Comparison of ENCODE assay signal across 32 cellular contexts in the genomic region with DNA sequence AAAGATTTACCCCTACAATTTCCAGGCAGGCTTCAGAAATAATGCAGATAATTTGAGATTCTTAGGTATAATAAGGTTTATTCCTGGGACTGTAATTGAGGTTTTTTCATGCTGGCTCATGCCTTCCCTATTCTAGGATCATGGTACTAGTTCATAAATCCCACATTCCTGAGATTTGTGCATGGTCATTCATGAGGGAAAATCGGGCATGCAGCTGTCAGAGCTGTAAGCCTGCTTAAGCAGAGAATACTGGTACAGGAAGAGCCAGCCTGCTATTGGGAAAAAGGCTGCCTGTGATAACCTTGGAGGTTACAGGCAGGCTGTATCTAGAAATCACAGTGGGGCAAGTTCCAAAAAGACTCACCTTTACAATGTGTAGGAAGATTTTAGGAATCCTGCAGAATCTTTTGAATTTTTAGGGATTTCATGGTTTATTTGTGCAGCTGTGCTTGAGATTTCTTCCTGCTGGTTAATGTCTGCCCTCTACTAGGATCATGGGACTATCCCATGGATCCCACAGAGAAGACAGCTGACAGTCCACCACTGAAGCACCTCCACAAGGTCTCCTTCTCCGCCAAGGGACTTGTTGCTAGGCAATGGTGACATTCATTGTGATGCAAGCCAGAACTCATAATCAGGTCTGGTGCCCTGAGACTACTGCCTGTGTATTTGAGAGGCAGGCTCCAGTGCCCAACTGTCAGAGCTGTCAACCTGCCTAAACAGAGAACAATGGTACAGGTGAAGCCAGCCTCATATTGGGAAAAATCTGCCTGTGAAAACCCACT.
"Had no signal": no experiment of that assay in that cellular context is flagged by ENCODE, and none has a peak within 500 bp of the region (broad histone marks: within the 10 kb centered on the region; RNA-seq: fewer than 3 reads in every experiment).

No MANE protein-coding gene starts in this region.

- DNase-seq: activated CD4-positive, alpha-beta memory T cell treated with anti-CD3 and anti-CD28 coated beads for 36 hours; activated CD4-positive, alpha-beta T cell treated with anti-CD3 and anti-CD28 coated beads for 36 hours; activated CD4-positive, alpha-beta T cell treated with anti-CD3 and anti-CD28 coated beads, Interleukin-2, amount 10 ng/mL, durations not matched to agents 24 days and 14 days; activated CD4-positive, CD25-positive, alpha-beta regulatory T cell; activated CD4-positive, CD25-positive, alpha-beta regulatory T cell treated with anti-CD3 and anti-CD28 coated beads, Interleukin-2, amount 50 U/mL, for 72 hours; activated CD8-positive, alpha-beta memory T cell treated with anti-CD3 and anti-CD28 coated beads, Interleukin-2, amount 10 ng/mL, durations not matched to agents 7 days and 5 days; activated CD8-positive, alpha-beta memory T cell treated with anti-CD3 and anti-CD28 coated beads, Interleukin-2, amount 50 U/mL, for 4 hours; activated CD8-positive, alpha-beta T cell treated with anti-CD3 and anti-CD28 coated beads, Interleukin-2, amount 10 ng/mL, durations not matched to agents 7 days and 5 days; activated effector memory CD4-positive, alpha-beta T cell treated with anti-CD3 and anti-CD28 coated beads, Interleukin-2, amount 50 U/mL, for 16 hours; activated naive CD4-positive, alpha-beta T cell treated with anti-CD3 and anti-CD28 coated beads for 36 hours; activated naive CD8-positive, alpha-beta T cell treated with anti-CD3 and anti-CD28 coated beads for 36 hours; activated naive CD8-positive, alpha-beta T cell treated with anti-CD3 and anti-CD28 coated beads, Interleukin-2, amount 50 U/mL, for 24 hours; activated T-cell treated with anti-CD3 and anti-CD28 coated beads, Interleukin-2, amount 50 U/mL, for 1 hour; activated T-cell treated with anti-CD3 and anti-CD28 coated beads, Interleukin-2, amount 50 U/mL, for 48 hours; amygdala; aorta; body of pancreas; caudate nucleus; cerebellar nuclear complex; dorsolateral prefrontal cortex; effector memory CD4-positive, alpha-beta T cell; endodermal cell; foreskin fibroblast; glutamatergic neuron; T-helper 2 cell had no signal

- H3K27ac ChIP-seq: adrenal gland, body of pancreas, coronary artery, dorsolateral prefrontal cortex had no signal

- H3K9me3 Mint-ChIP-seq: activated CD4-positive, alpha-beta memory T cell treated with anti-CD3 and anti-CD28 coated beads for 36 hours; activated CD4-positive, alpha-beta T cell treated with anti-CD3 and anti-CD28 coated beads, Interleukin-2, amount 10 ng/mL, durations not matched to agents 24 days and 14 days; activated naive CD4-positive, alpha-beta T cell treated with anti-CD3 and anti-CD28 coated beads for 36 hours; activated naive CD4-positive, alpha-beta T cell treated with anti-CD3 and anti-CD28 coated beads, Interleukin-2, amount 50 U/mL, for 24 hours; activated naive CD8-positive, alpha-beta T cell treated with anti-CD3 and anti-CD28 coated beads for 36 hours; activated naive CD8-positive, alpha-beta T cell treated with anti-CD3 and anti-CD28 coated beads, Interleukin-2, amount 50 U/mL, for 24 hours; activated T-helper 1 cell treated with anti-CD3 and anti-CD28 coated beads, Interleukin-12 subunit alpha, Interleukin-12 subunit beta, Interleukin-2, Interleukin-4 antibody, amounts not matched to agents 30 ng/mL and 10 ng/mL and 1 ng/mL, durations not matched to agents 14 hours and 24 hours and 36 hours; activated T-helper 2 cell treated with anti-CD3 and anti-CD28 coated beads, Interferon-gamma antibody, Interleukin-2, Interleukin-4, amounts not matched to agents 10 μg/mL and 5 μg/mL and 100 μg/mL, durations not matched to agents 14 hours and 24 hours and 36 hours; dendritic cell treated with granulocyte-macrophage colony-stimulating factor and Interleukin-4, amounts not matched to agents 40 ng/mL and 50 ng/mL, for 4 days; endodermal cell had no signal

- ATAC-seq: activated CD4-positive, alpha-beta T cell treated with anti-CD3 and anti-CD28 coated beads for 36 hours; activated CD8-positive, alpha-beta memory T cell treated with anti-CD3 and anti-CD28 coated beads, Interleukin-2, amount 10 ng/mL, durations not matched to agents 7 days and 5 days; activated CD8-positive, alpha-beta T cell treated with anti-CD3 and anti-CD28 coated beads, Interleukin-2, amount 10 ng/mL, durations not matched to agents 7 days and 5 days; activated naive CD8-positive, alpha-beta T cell treated with anti-CD3 and anti-CD28 coated beads, Interleukin-2, amount 50 U/mL, for 24 hours; body of pancreas; esophagus mucosa had no signal

- H3K27me3 ChIP-seq: adrenal gland, body of pancreas, dorsolateral prefrontal cortex had no signal

- H3K4me1 Mint-ChIP-seq: activated CD4-positive, alpha-beta T cell treated with anti-CD3 and anti-CD28 coated beads for 36 hours; activated CD4-positive, alpha-beta T cell treated with anti-CD3 and anti-CD28 coated beads, Interleukin-2, amount 10 ng/mL, durations not matched to agents 24 days and 14 days; activated CD8-positive, alpha-beta memory T cell treated with anti-CD3 and anti-CD28 coated beads, Interleukin-2, amount 10 ng/mL, durations not matched to agents 7 days and 5 days; activated naive CD4-positive, alpha-beta T cell treated with anti-CD3 and anti-CD28 coated beads, Interleukin-2, amount 50 U/mL, for 24 hours; activated naive CD8-positive, alpha-beta T cell treated with anti-CD3 and anti-CD28 coated beads for 36 hours; activated naive CD8-positive, alpha-beta T cell treated with anti-CD3 and anti-CD28 coated beads, Interleukin-2, amount 50 U/mL, for 24 hours; endodermal cell had no signal

- H3K4me1 ChIP-seq: adrenal gland, body of pancreas had no signal

- H3K4me3 ChIP-seq: adrenal gland, body of pancreas, coronary artery, dorsolateral prefrontal cortex had no signal

- H3K27me3 Mint-ChIP-seq: activated CD4-positive, alpha-beta memory T cell treated with anti-CD3 and anti-CD28 coated beads for 36 hours; activated CD4-positive, alpha-beta T cell treated with anti-CD3 and anti-CD28 coated beads, Interleukin-2, amount 10 ng/mL, durations not matched to agents 24 days and 14 days; activated CD8-positive, alpha-beta memory T cell treated with anti-CD3 and anti-CD28 coated beads, Interleukin-2, amount 10 ng/mL, durations not matched to agents 7 days and 5 days; activated naive CD4-positive, alpha-beta T cell treated with anti-CD3 and anti-CD28 coated beads, Interleukin-2, amount 50 U/mL, for 24 hours; activated naive CD8-positive, alpha-beta T cell treated with anti-CD3 and anti-CD28 coated beads for 36 hours; activated naive CD8-positive, alpha-beta T cell treated with anti-CD3 and anti-CD28 coated beads, Interleukin-2, amount 50 U/mL, for 24 hours; dendritic cell treated with granulocyte-macrophage colony-stimulating factor and Interleukin-4, amounts not matched to agents 40 ng/mL and 50 ng/mL, for 4 days had no signal

- H3K36me3 ChIP-seq: adrenal gland had no signal

- H3K36me3 Mint-ChIP-seq: activated CD4-positive, alpha-beta memory T cell treated with anti-CD3 and anti-CD28 coated beads for 36 hours; activated CD8-positive, alpha-beta memory T cell treated with anti-CD3 and anti-CD28 coated beads, Interleukin-2, amount 10 ng/mL, durations not matched to agents 7 days and 5 days; activated naive CD4-positive, alpha-beta T cell treated with anti-CD3 and anti-CD28 coated beads, Interleukin-2, amount 50 U/mL, for 24 hours; activated naive CD8-positive, alpha-beta T cell treated with anti-CD3 and anti-CD28 coated beads for 36 hours had no signal

- H3K4me3 Mint-ChIP-seq: activated CD4-positive, alpha-beta memory T cell treated with anti-CD3 and anti-CD28 coated beads for 36 hours; activated CD4-positive, alpha-beta T cell treated with anti-CD3 and anti-CD28 coated beads for 36 hours; activated CD4-positive, alpha-beta T cell treated with anti-CD3 and anti-CD28 coated beads, Interleukin-2, amount 10 ng/mL, durations not matched to agents 24 days and 14 days; activated CD8-positive, alpha-beta memory T cell treated with anti-CD3 and anti-CD28 coated beads, Interleukin-2, amount 10 ng/mL, durations not matched to agents 7 days and 5 days; activated CD8-positive, alpha-beta T cell treated with anti-CD3 and anti-CD28 coated beads, Interleukin-2, amount 10 ng/mL, durations not matched to agents 7 days and 5 days; activated naive CD4-positive, alpha-beta T cell treated with anti-CD3 and anti-CD28 coated beads for 36 hours; activated naive CD4-positive, alpha-beta T cell treated with anti-CD3 and anti-CD28 coated beads, Interleukin-2, amount 50 U/mL, for 24 hours; activated naive CD8-positive, alpha-beta T cell treated with anti-CD3 and anti-CD28 coated beads for 36 hours; activated naive CD8-positive, alpha-beta T cell treated with anti-CD3 and anti-CD28 coated beads, Interleukin-2, amount 50 U/mL, for 24 hours; activated T-helper 1 cell treated with anti-CD3 and anti-CD28 coated beads, Interleukin-12 subunit alpha, Interleukin-12 subunit beta, Interleukin-2, Interleukin-4 antibody, amounts not matched to agents 30 ng/mL and 10 ng/mL and 1 ng/mL, durations not matched to agents 14 hours and 24 hours and 36 hours; dendritic cell treated with granulocyte-macrophage colony-stimulating factor and Interleukin-4, amounts not matched to agents 40 ng/mL and 50 ng/mL, for 4 days; endodermal cell had no signal

- H3K27ac Mint-ChIP-seq: activated CD4-positive, alpha-beta memory T cell treated with anti-CD3 and anti-CD28 coated beads for 36 hours; activated CD4-positive, alpha-beta T cell treated with anti-CD3 and anti-CD28 coated beads for 36 hours; activated CD4-positive, alpha-beta T cell treated with anti-CD3 and anti-CD28 coated beads, Interleukin-2, amount 10 ng/mL, durations not matched to agents 24 days and 14 days; activated CD8-positive, alpha-beta memory T cell treated with anti-CD3 and anti-CD28 coated beads, Interleukin-2, amount 10 ng/mL, durations not matched to agents 7 days and 5 days; activated CD8-positive, alpha-beta T cell treated with anti-CD3 and anti-CD28 coated beads, Interleukin-2, amount 10 ng/mL, durations not matched to agents 7 days and 5 days; activated naive CD4-positive, alpha-beta T cell treated with anti-CD3 and anti-CD28 coated beads for 36 hours; activated naive CD4-positive, alpha-beta T cell treated with anti-CD3 and anti-CD28 coated beads, Interleukin-2, amount 50 U/mL, for 24 hours; activated naive CD8-positive, alpha-beta T cell treated with anti-CD3 and anti-CD28 coated beads for 36 hours; activated naive CD8-positive, alpha-beta T cell treated with anti-CD3 and anti-CD28 coated beads, Interleukin-2, amount 50 U/mL, for 24 hours; activated T-helper 1 cell treated with anti-CD3 and anti-CD28 coated beads, Interleukin-12 subunit alpha, Interleukin-12 subunit beta, Interleukin-2, Interleukin-4 antibody, amounts not matched to agents 30 ng/mL and 10 ng/mL and 1 ng/mL, durations not matched to agents 14 hours and 24 hours and 36 hours; activated T-helper 2 cell treated with anti-CD3 and anti-CD28 coated beads, Interferon-gamma antibody, Interleukin-2, Interleukin-4, amounts not matched to agents 10 μg/mL and 5 μg/mL and 100 μg/mL, durations not matched to agents 14 hours and 24 hours and 36 hours; dendritic cell treated with granulocyte-macrophage colony-stimulating factor and Interleukin-4, amounts not matched to agents 40 ng/mL and 50 ng/mL, for 4 days; endodermal cell had no signal

- H3K9me3 ChIP-seq: adrenal gland, body of pancreas had no signal
